In the genomic region with DNA sequence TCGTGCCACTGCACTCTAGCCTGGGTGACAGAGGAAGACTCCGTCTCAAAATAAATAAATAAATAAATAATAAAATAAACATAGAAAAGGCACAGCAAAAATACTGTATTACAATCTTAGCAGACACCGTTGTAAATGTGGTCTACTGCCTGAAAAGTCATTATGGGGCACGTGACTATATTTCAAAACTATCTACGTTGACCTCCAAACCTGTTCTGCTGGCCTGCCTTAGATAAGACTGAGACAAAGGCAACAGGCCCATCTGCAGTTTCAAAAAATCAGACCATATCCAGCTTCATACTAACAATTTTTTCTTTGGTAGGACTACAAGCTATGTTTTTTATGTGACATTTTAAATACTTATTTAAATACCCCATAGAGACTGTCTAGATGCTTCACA, we compare ENCODE assay signal across 20 cellular contexts.
"Had no signal": no experiment of that assay in that cellular context is flagged by ENCODE, and none has a peak within 500 bp of the region (broad histone marks: within the 10 kb centered on the region; RNA-seq: fewer than 3 reads in every experiment).

No MANE protein-coding gene starts in this region.

- FAIRE-seq: keratinocyte had no signal

- H3K4me1 ChIP-seq: lower lobe of right lung, testis, upper lobe of left lung had no signal

- H3K4me3 ChIP-seq: esophagus muscularis mucosa, lower lobe of right lung, stomach, testis, upper lobe of left lung had no signal

- DNase-seq: activated CD4-positive, alpha-beta T cell treated with anti-CD3 and anti-CD28 coated beads, Interleukin-2, amount 50 U/mL, for 1 hour; activated CD4-positive, CD25-positive, alpha-beta regulatory T cell treated with anti-CD3 and anti-CD28 coated beads, Interleukin-2, amount 50 U/mL, for 72 hours; activated CD8-positive, alpha-beta memory T cell treated with anti-CD3 and anti-CD28 coated beads, Interleukin-2, amount 50 U/mL, for 48 hours; activated gamma-delta T cell; caudate nucleus; glutamatergic neuron; hypothalamus; lower lobe of right lung; stimulated activated CD4-positive, alpha-beta T cell treated with anti-CD3 and anti-CD28 coated beads, Interleukin-4, amount 100 ng/mL, for 24 hours; stomach; testis; upper lobe of left lung had no signal

- H3K36me3 ChIP-seq: esophagus muscularis mucosa, lower lobe of right lung, neutrophil, upper lobe of left lung had no signal

- H3K9me3 ChIP-seq: esophagus muscularis mucosa, lower lobe of right lung, neutrophil, testis had no signal

- ATAC-seq: activated naive CD4-positive, alpha-beta T cell treated with anti-CD3 and anti-CD28 coated beads, Interleukin-2, amount 50 U/mL, for 72 hours; natural killer cell treated with Interleukin-12 subunit alpha and Interleukin-12 subunit beta and Interleukin-15 and Interleukin-18, amount 100 ng/mL, for 72 hours; sciatic nerve; stimulated activated effector memory CD8-positive, alpha-beta T cell treated with anti-CD3 and anti-CD28 coated beads, Interleukin-12 subunit alpha, Interleukin-12 subunit beta, amount 100 ng/mL, for 72 hours had no signal

- H3K27ac ChIP-seq: esophagus muscularis mucosa, lower lobe of right lung, neutrophil, stomach, testis, VCaP had no signal

- H3K27me3 ChIP-seq: esophagus muscularis mucosa, neutrophil, stomach, testis, upper lobe of left lung had no signal
